9 cellular contexts compared by ENCODE assay signal in the genomic region with DNA sequence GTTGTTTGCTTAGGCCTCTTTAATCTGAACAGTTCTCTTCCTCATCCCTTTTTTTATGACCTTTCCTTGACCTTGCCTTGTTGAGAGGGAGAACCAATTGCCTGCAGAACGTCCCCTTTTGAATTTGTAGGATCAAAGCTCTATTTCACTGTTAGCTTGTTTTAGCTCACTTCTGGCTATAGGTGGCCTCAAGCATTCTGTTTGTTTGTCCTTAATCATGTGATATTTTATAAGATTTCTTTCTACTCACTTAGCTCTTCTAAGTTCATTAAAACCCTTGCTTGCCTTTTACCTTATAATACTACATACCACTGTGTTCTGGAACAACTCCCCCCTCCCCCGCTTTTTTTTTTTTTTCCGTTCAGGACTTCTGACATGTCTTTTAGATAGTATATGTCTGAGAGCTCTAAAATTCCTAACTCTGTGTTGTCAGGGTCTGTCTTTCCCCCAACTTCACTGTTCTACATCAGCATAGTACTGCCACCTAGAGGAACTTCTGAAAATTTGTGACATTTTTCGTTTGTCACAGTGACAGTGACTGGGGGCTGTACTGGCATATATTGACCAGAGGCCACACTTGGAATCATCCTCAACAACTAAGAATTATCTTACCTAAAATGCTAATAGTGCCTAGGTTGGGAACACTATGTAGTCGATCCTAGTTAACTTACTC.
DNase-seq lines count a peak whose midpoint lies in the region; ATAC-seq and TF ChIP-seq lines count a peak whose summit lies in the region.
"Had no signal": no experiment of that assay in that cellular context is flagged by ENCODE, and none has a peak within 500 bp of the region (broad histone marks: within the 10 kb centered on the region; RNA-seq: fewer than 3 reads in every experiment).

No MANE protein-coding gene starts in this region.

- H3K4me1 Mint-ChIP-seq in H9 (peaks cover 26 to 32% of the 10 kb centered on the region in 2 experiments), brain (peaks cover 11% of the 10 kb centered on the region)

- no peak overlapping the region for H2BK120ac ChIP-seq in H9 (ENCODE audit: low read depth, low read length, poor library complexity, severe bottlenecking)
- no peak overlapping the region for H2BK120ac ChIP-seq in mesenchymal stem cell (ENCODE audit: low read depth, low read length)

- H3K27ac Mint-ChIP-seq in H9 (peak overlapping the region; percentile 70 to 91 (median 70)), brain (peak overlapping the region; percentile 18 to 72 (median 20))

- H3K36me3 Mint-ChIP-seq in H9 (ENCODE audit: insufficient read depth in 1 of 3, low read depth in 3 of 3) (peaks cover 2 to 11% (median 8%) of the 10 kb centered on the region in 3 experiments; a peak in 6 of 7 replicates), brain (no peaks in the 10 kb centered on the region)

- H3K79me2 ChIP-seq in H9 (ENCODE audit: insufficient read depth, low read length): peaks cover 2% of the 10 kb centered on the region; the same call in 1 of the 2 replicates

- no peak for ATAC-seq in HG02884 (IDR thresholded peaks at IDR 0.05; ENCODE audit: unreplicated experiment)

- H3K9ac ChIP-seq in H9 (ENCODE audit: extremely low read depth, insufficient read length, low read length) (no peak overlapping the region), mesenchymal stem cell (ENCODE audit: low read length) (no peak overlapping the region)
- H3K9ac ChIP-seq: BLaER1 had no signal

- no peak overlapping the region for H3K27ac ChIP-seq in H9 (ENCODE audit: insufficient read length, low read depth, low read length)
- no peak overlapping the region for H3K27ac ChIP-seq in mesenchymal stem cell (ENCODE audit: low read length, poor library complexity, severe bottlenecking)
- H3K27ac ChIP-seq: BLaER1 had no signal

- H3K18ac ChIP-seq in H9 (ENCODE audit: insufficient read length, low read depth, low read length): no peak overlapping the region
- no peak overlapping the region for H3K18ac ChIP-seq in mesenchymal stem cell (ENCODE audit: low read depth in 1 of 2, low read length in 2 of 2)

- no CpG with 5 or more reads among the region's 5 CpGs for WGBS in H9 (ENCODE audit: extremely low coverage, insufficient read length, low lambda C conversion rate)
- WGBS in mesenchymal stem cell: 53% methylated on average over 2 of the region's 5 CpGs

- H2AK5ac ChIP-seq in H9 (ENCODE audit: insufficient read length, low read length) (no peak overlapping the region), mesenchymal stem cell (ENCODE audit: low read length, severe bottlenecking) (no peak overlapping the region)

- H3K23ac ChIP-seq in H9 (ENCODE audit: insufficient read length, low read depth, low read length) (no peak overlapping the region), mesenchymal stem cell (ENCODE audit: low read length in 2 of 2) (no peak overlapping the region)

- H3K4me3 ChIP-seq in mesenchymal stem cell (ENCODE audit: insufficient read depth in 1 of 2, low read depth in 1 of 2, low read length in 2 of 2): no peak overlapping the region
- H3K4me3 ChIP-seq: BLaER1 had no signal

- H3K9me3 Mint-ChIP-seq in H9 (no peaks in the 10 kb centered on the region; a peak in 1 of 5 replicates), brain (no peaks in the 10 kb centered on the region)

- H2BK15ac ChIP-seq in H9 (ENCODE audit: low read depth, low read length) (no peak overlapping the region), mesenchymal stem cell (ENCODE audit: low read depth, poor library complexity, severe bottlenecking) (no peak overlapping the region)

- DNase-seq in NCI-H1105 treated with DMSO at 0.1 percent for 48 hours (lab: John Stamatoyannopoulos, UW): peak; percentile 16
- no peak for DNase-seq in NCI-H1105 (lab: John Stamatoyannopoulos, UW)
- no peak for DNase-seq in H9
- peak; percentile 12 for DNase-seq in NCI-H446 treated with DMSO at 0.1 percent for 48 hours (lab: John Stamatoyannopoulos, UW)
- DNase-seq in mesenchymal stem cell: peak; percentile 49
- DNase-seq in islet precursor cell: no peak

- no peak overlapping the region for H2BK12ac ChIP-seq in H9 (ENCODE audit: insufficient read length, low read depth, low read length)
- H2BK12ac ChIP-seq in mesenchymal stem cell (ENCODE audit: low read length in 2 of 2): no peak overlapping the region

- H3K4me2 ChIP-seq in H9 (ENCODE audit: insufficient read depth, insufficient read length, low read length) (peak overlapping the region; percentile 26), mesenchymal stem cell (ENCODE audit: low read length, poor library complexity, severe bottlenecking) (no peak overlapping the region)
- H3K4me2 ChIP-seq: BLaER1 had no signal

- H4K5ac ChIP-seq in H9 (ENCODE audit: insufficient read length, low read depth, low read length): no peak overlapping the region

- H3K79me1 ChIP-seq in H9 (ENCODE audit: insufficient read depth, low read depth, low read length, poor library complexity, severe bottlenecking) (no peaks in the 10 kb centered on the region), mesenchymal stem cell (replicated peaks; ENCODE audit: low read length, poor library complexity, severe bottlenecking) (no peaks in the 10 kb centered on the region)

- H3K4me3 Mint-ChIP-seq in H9: peak overlapping the region; percentile 21 to 40
- no peak overlapping the region for H3K4me3 Mint-ChIP-seq in brain

- H3K23me2 ChIP-seq in H9 (ENCODE audit: insufficient read length, low read depth, low read length, poor library complexity, severe bottlenecking): no peaks in the 10 kb centered on the region

- H3K4ac ChIP-seq in H9 (ENCODE audit: low read depth, low read length) (no peak overlapping the region), mesenchymal stem cell (ENCODE audit: low read depth in 1 of 2, low read length in 2 of 2) (no peak overlapping the region)

- H3K14ac ChIP-seq in H9 (ENCODE audit: insufficient read depth, low read length) (no peak overlapping the region), mesenchymal stem cell (ENCODE audit: low read length in 2 of 2) (no peak overlapping the region)

- no peak overlapping the region for H4K91ac ChIP-seq in H9 (ENCODE audit: insufficient read length, low read depth, low read length)
- H4K91ac ChIP-seq in mesenchymal stem cell (ENCODE audit: low read length): no peak overlapping the region

- H3K9me3 ChIP-seq in H9 (ENCODE audit: control insufficient read depth, low read depth, low read length) (no peaks in the 10 kb centered on the region), mesenchymal stem cell (ENCODE audit: control insufficient read depth, low read length) (no peaks in the 10 kb centered on the region)
- H3K9me3 ChIP-seq: BLaER1 had no signal

- H3K27me3 Mint-ChIP-seq in H9 (ENCODE audit: low read depth) (no peaks in the 10 kb centered on the region), brain (no peaks in the 10 kb centered on the region)

- no peaks in the 10 kb centered on the region for H3K27me3 ChIP-seq in H9 (ENCODE audit: insufficient read depth, low read length)
- H3K27me3 ChIP-seq in mesenchymal stem cell (ENCODE audit: control insufficient read depth in 1 of 2, insufficient read depth in 1 of 2, low read length in 2 of 2): no peaks in the 10 kb centered on the region
- H3K27me3 ChIP-seq: BLaER1 had no signal

- TF ChIP-seq CTCF in H9 (conservative IDR thresholded peaks at IDR 0.05): peak; percentile 76
- peak; percentile 57 to 58 for TF ChIP-seq CTCF in brain (conservative IDR thresholded peaks at IDR 0.05)

- no peak overlapping the region for H3T11ph ChIP-seq in H9 (ENCODE audit: low read length)

- H3K56ac ChIP-seq in H9 (ENCODE audit: insufficient read length, low read depth, low read length): no peak overlapping the region

- H3K4me1 ChIP-seq in H9 (ENCODE audit: insufficient read depth, low read length) (no peaks in the 10 kb centered on the region; the same call in 1 of the 2 replicates), mesenchymal stem cell (ENCODE audit: control insufficient read depth, insufficient read depth, low read depth, low read length) (no peaks in the 10 kb centered on the region)
- H3K4me1 ChIP-seq: BLaER1 had no signal

- H4K20me1 ChIP-seq in H9 (ENCODE audit: control insufficient read depth, insufficient read depth, insufficient read length): no peaks in the 10 kb centered on the region
- H4K20me1 ChIP-seq: BLaER1 had no signal

- H2AFZ ChIP-seq in H9 (ENCODE audit: low read length) (no peak overlapping the region), mesenchymal stem cell (ENCODE audit: low read depth, low read length) (no peak overlapping the region)

- H4K8ac ChIP-seq in H9 (replicated peaks; ENCODE audit: insufficient read length, low read depth, low read length) (no peak overlapping the region), mesenchymal stem cell (ENCODE audit: low read length) (no peak overlapping the region)

- no peaks in the 10 kb centered on the region for H3K36me3 ChIP-seq in mesenchymal stem cell (ENCODE audit: control insufficient read depth in 1 of 2, insufficient read depth in 2 of 2, low read depth in 1 of 2, low read length in 2 of 2)
- H3K36me3 ChIP-seq: BLaER1 had no signal

- H2BK20ac ChIP-seq in H9 (ENCODE audit: low read depth, low read length, poor library complexity, severe bottlenecking): no peak overlapping the region

- H2BK5ac ChIP-seq in H9 (ENCODE audit: insufficient read length, low read length): no peak overlapping the region
- H2BK5ac ChIP-seq in mesenchymal stem cell (ENCODE audit: low read depth, low read length, poor library complexity, severe bottlenecking): no peak overlapping the region

Comparison
In these comparisons a context has a peak if more than half of its experiments do, and no peak if none do; other contexts are left out.
1. DNase-seq: peak in NCI-H1105 treated with DMSO at 0.1 percent for 48 hours (single experiment), NCI-H446 treated with DMSO at 0.1 percent for 48 hours (single experiment) and mesenchymal stem cell (single experiment); none in NCI-H1105 (single experiment), H9 (single experiment) and islet precursor cell (single experiment).
2. H3K4me3 Mint-ChIP-seq: peak in H9 (2 of 2); none in brain (0 of 5).